ENCODE assay signal across 10 cellular contexts in the genomic region with DNA sequence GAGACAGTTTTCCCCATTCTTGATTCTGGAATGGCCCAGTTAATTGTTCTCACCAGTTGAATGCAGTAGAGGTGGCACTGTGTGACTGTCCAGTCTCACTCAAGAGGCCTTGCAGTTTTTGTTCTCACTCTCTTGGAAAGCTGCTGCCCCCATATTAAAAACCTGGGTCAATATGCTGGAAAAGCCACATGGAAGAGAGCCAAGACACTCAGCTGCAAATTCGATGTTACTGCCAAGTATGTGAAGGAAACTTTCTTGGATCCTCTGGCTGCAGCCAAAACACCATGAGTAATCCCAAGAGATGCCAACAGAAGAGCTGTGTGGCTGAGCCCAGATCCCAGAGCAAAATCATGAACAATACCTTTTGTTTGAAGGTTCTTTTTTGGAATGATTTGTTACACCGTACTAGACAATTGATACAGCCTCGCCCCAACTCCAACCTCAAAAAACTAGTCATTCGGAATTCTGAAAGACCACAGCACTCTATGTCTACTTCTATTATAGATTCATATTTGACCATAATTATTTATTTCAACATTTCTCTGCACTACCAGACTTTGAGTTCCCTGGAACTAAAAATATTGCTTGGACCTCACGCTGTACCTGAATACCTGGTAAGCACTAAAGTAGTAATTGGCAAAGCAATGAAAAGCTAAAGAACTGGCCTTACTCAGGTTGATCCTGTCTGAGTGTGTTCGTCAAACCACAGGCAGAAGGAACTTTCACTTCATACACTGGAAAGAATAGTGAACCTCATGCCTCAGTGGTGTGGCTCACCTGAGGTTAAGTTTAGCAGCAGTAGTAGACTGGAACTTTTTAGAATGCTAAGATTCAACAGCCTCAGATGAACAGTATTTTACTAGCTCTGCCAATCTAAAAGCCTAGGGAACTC.
DNase-seq lines count a peak whose midpoint lies in the region; ATAC-seq, FAIRE-seq and TF ChIP-seq lines count a peak whose summit lies in the region.
"Had no signal": no experiment of that assay in that cellular context is flagged by ENCODE, and none has a peak within 500 bp of the region (broad histone marks: within the 10 kb centered on the region; RNA-seq: fewer than 3 reads in every experiment).

No MANE protein-coding gene starts in this region.

- peak overlapping the region; percentile 61 for H3K27ac ChIP-seq in left ventricle myocardium inferior (replicated peaks)

- H3K4me3 Mint-ChIP-seq in activated CD8-positive, alpha-beta T cell treated with anti-CD3 and anti-CD28 coated beads, Interleukin-2, amount 10 ng/mL, durations not matched to agents 7 days and 5 days, result no peak overlapping the region

- H3K27me3 ChIP-seq in left ventricle myocardium inferior (ENCODE audit: low read depth), result no peaks in the 10 kb centered on the region

- no peak for TF ChIP-seq CTCF in left ventricle myocardium inferior (IDR thresholded peaks at IDR 0.05; ENCODE audit: borderline replicate concordance)

- FAIRE-seq in frontal cortex (lab: Jason Lieb, UNC), result no peak
- FAIRE-seq: islet of Langerhans had no signal

- peaks cover 14% of the 10 kb centered on the region for H3K9me3 Mint-ChIP-seq in activated CD8-positive, alpha-beta T cell treated with anti-CD3 and anti-CD28 coated beads, Interleukin-2, amount 10 ng/mL, durations not matched to agents 7 days and 5 days (ENCODE audit: insufficient read depth)

- no peaks in the 10 kb centered on the region for H3K9me3 ChIP-seq in left ventricle myocardium inferior (replicated peaks)

- H3K4me3 ChIP-seq in left ventricle myocardium inferior, result no peak overlapping the region

- ATAC-seq in activated CD8-positive, alpha-beta T cell treated with anti-CD3 and anti-CD28 coated beads, Interleukin-2, amount 10 ng/mL, durations not matched to agents 7 days and 5 days, result peak; percentile 36
- peak; percentile 70 for ATAC-seq in stimulated activated naive CD8-positive, alpha-beta T cell treated with anti-CD3 and anti-CD28 coated beads, Interleukin-15, Interleukin-2, amounts not matched to agents 100 U/mL and 50 U/mL, for 24 hours
- ATAC-seq in HG03432 (IDR thresholded peaks at IDR 0.05; ENCODE audit: unreplicated experiment) (no peak), HG03342 (IDR thresholded peaks at IDR 0.05; ENCODE audit: unreplicated experiment) (no peak)

- H3K36me3 Mint-ChIP-seq in activated CD8-positive, alpha-beta T cell treated with anti-CD3 and anti-CD28 coated beads, Interleukin-2, amount 10 ng/mL, durations not matched to agents 7 days and 5 days (ENCODE audit: low read depth), result no peaks in the 10 kb centered on the region

- POLR2A ChIA-PET in activated CD8-positive, alpha-beta T cell treated with anti-CD3 and anti-CD28 coated beads, Interleukin-2, amount 10 ng/mL, durations not matched to agents 7 days and 5 days (lab: Charles Lee), result no interaction called here

- CTCF ChIA-PET in activated CD8-positive, alpha-beta T cell treated with anti-CD3 and anti-CD28 coated beads, Interleukin-2, amount 10 ng/mL, durations not matched to agents 7 days and 5 days (lab: Charles Lee), result interaction anchor here (1.2 to 3.3 kb wide), 2 partner anchors 51 to 423 kb away, joined by 3 to 10 read pairs; no protein-coding TSS in a partner anchor

- H3K27ac Mint-ChIP-seq in activated CD8-positive, alpha-beta T cell treated with anti-CD3 and anti-CD28 coated beads, Interleukin-2, amount 10 ng/mL, durations not matched to agents 7 days and 5 days, result no peak overlapping the region

- H3K27me3 Mint-ChIP-seq in activated CD8-positive, alpha-beta T cell treated with anti-CD3 and anti-CD28 coated beads, Interleukin-2, amount 10 ng/mL, durations not matched to agents 7 days and 5 days (ENCODE audit: low read depth), result peaks cover 2% of the 10 kb centered on the region

- no peaks in the 10 kb centered on the region for H3K36me3 ChIP-seq in left ventricle myocardium inferior

- H3K4me1 ChIP-seq in left ventricle myocardium inferior, result peaks cover 36% of the 10 kb centered on the region

- intact Hi-C loops in left ventricle myocardium inferior (cut with micrococcal nuclease), result no loop called here

- peaks cover 10% of the 10 kb centered on the region for H3K4me1 Mint-ChIP-seq in activated CD8-positive, alpha-beta T cell treated with anti-CD3 and anti-CD28 coated beads, Interleukin-2, amount 10 ng/mL, durations not matched to agents 7 days and 5 days (ENCODE audit: low read depth)

- peak; percentile 88 for DNase-seq in HCEC 1CT
- DNase-seq in activated CD8-positive, alpha-beta T cell treated with anti-CD3 and anti-CD28 coated beads, Interleukin-2, amount 10 ng/mL, durations not matched to agents 7 days and 5 days, result no peak
- DNase-seq in left ventricle myocardium inferior, result no peak
- no peak for DNase-seq in stimulated activated naive CD8-positive, alpha-beta T cell treated with anti-CD3 and anti-CD28 coated beads, Interleukin-15, Interleukin-2, amounts not matched to agents 100 U/mL and 50 U/mL, for 24 hours
- DNase-seq in GDM1 (lab: John Stamatoyannopoulos, UW), result no peak
- DNase-seq in frontal cortex (ENCODE audit: low spot score in 2 of 2), result no peak
- DNase-seq: activated effector memory CD4-positive, alpha-beta T cell treated with Interleukin-2 at 50 U/mL for 16 hours had no signal

Comparison
In these comparisons a context has a peak if more than half of its experiments do, and no peak if none do; other contexts are left out.
1. ATAC-seq: peak in activated CD8-positive, alpha-beta T cell treated with anti-CD3 and anti-CD28 coated beads, Interleukin-2, amount 10 ng/mL, durations not matched to agents 7 days and 5 days (single experiment) and stimulated activated naive CD8-positive, alpha-beta T cell treated with anti-CD3 and anti-CD28 coated beads, Interleukin-15, Interleukin-2, amounts not matched to agents 100 U/mL and 50 U/mL, for 24 hours (single experiment); none in HG03432 (single experiment) and HG03342 (single experiment).